In genomic region chr2:37890893-37891495, GRCh38 we compare ENCODE assay signal across 8 cellular contexts.
DNase-seq lines count a peak whose midpoint lies in the region; ATAC-seq and TF ChIP-seq lines count a peak whose summit lies in the region.

No MANE protein-coding gene starts in this region.

- in situ Hi-C loops in astrocyte of the cerebellum (cut with HindIII; ENCODE audit: low sequenced_read_pairs) = no loop called here

- no peak for DNase-seq in AG09319 (ENCODE audit: extremely low read depth, low read depth)
- DNase-seq in GM19238 (ENCODE audit: insufficient read length, low spot score) = peak; percentile 30
- peak; percentile 44 for DNase-seq in NCI-H1105 treated with DMSO at 0.1 percent for 48 hours (lab: John Stamatoyannopoulos, UW)
- DNase-seq in T-helper 22 cell (ENCODE audit: low read depth) = peak; percentile 2
- DNase-seq in astrocyte of the cerebellum (ENCODE audit: low read depth) = no peak
- DNase-seq in hypothalamus (lab: John Stamatoyannopoulos, UW) = peak in 36 of 51 donors; percentile 4 to 64 (median 22)
- peak; percentile 24 for DNase-seq in smooth muscle cell of the brain vasculature (ENCODE audit: low read depth, low spot score)

- no peak for ATAC-seq in GM18861 (IDR thresholded peaks at IDR 0.05; ENCODE audit: unreplicated experiment)

- TF ChIP-seq CTCF in AG09319 (IDR thresholded peaks at IDR 0.05; ENCODE audit: low read depth, low read length) (peak; percentile 90), astrocyte of the cerebellum (IDR thresholded peaks at IDR 0.05; ENCODE audit: low read depth, low read length, missing control alignments) (peak; percentile 92)

- H3K4me3 ChIP-seq in astrocyte of the cerebellum (ENCODE audit: low read depth, low read length) = no peak overlapping the region

Comparison
In these comparisons a context has a peak if more than half of its experiments do, and no peak if none do; other contexts are left out.
1. DNase-seq: peak in GM19238 (single experiment), NCI-H1105 treated with DMSO at 0.1 percent for 48 hours (single experiment), T-helper 22 cell (single experiment), hypothalamus (36 of 51) and smooth muscle cell of the brain vasculature (single experiment); none in AG09319 (single experiment) and astrocyte of the cerebellum (single experiment).